1 cellular context compared by ENCODE assay signal in the genomic region with DNA sequence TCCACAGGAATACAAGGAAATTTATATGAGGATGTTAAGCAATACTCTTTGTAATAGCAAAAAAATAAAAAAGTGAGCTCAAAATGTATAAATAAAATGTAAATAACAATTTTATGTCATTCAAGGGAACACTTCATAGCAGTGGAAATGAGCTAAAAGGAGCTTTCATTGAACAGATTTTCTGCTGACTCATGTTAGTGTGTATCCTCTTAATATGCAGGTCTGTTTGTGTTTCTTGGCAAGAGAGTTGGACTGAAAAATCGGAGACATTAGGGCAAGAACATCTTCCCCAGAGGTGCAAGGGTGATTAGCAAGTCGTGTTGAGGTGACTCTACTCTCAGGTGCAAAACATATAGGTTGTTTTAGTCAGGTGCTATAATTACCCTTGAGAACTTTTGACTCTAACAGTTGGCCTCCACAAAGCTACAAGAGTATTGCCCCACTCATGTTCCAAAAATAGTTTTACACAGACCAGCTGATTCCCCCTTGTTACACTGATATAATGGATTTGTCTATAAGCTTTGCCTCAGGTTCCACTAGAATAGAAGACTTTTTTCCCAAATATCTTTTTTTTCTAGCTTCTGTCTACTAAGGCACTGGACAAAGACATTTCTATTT.
TF ChIP-seq lines count a peak whose summit lies in the region.

No MANE protein-coding gene starts in this region.

TF ChIP-seq in GM23338, 12 proteins besides CTCF, POLR2A, EP300 and RAD21 (continued from another document):
- TF ChIP-seq REST (IDR thresholded peaks at IDR 0.05; ENCODE audit: unreplicated experiment): no peak
